17 cellular contexts compared by ENCODE assay signal in the genomic region with DNA sequence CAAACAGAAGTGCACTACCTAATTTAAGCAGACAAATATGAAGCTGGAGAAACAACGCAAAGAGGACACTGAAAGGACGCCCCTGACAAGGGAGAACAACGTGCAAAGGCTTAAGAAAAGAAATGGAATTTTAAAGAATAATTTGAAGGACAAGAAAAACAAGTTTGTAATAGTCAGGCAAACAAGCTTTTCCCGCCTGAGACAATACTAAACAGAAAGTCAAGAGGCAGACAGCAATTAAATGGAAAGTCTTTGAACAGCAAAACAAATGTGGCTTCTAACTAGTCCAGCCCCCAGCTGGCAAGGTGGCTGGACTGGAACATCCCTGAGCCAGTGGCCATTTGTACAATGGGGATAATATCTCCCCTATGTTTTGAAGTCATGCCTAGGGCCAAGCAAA.
"Had no signal": no experiment of that assay in that cellular context is flagged by ENCODE, and none has a peak within 500 bp of the region (broad histone marks: within the 10 kb centered on the region; RNA-seq: fewer than 3 reads in every experiment).

No MANE protein-coding gene starts in this region.

- H3K27ac ChIP-seq: adrenal gland, lower lobe of right lung, neutrophil, right lobe of liver, uterus had no signal

- ATAC-seq: effector memory CD8-positive, alpha-beta T cell; lower lobe of right lung; naive thymus-derived CD4-positive, alpha-beta T cell; right lobe of liver; stimulated activated naive CD8-positive, alpha-beta T cell treated with anti-CD3 and anti-CD28 coated beads, Interleukin-15, Interleukin-2, amounts not matched to agents 100 U/mL and 50 U/mL, for 24 hours had no signal

- H3K27me3 Mint-ChIP-seq: activated B cell treated with CpG ODN at 0.5 μM for 24 hours; activated CD4-positive, alpha-beta T cell treated with anti-CD3 and anti-CD28 coated beads, Interleukin-2, amount 10 ng/mL, durations not matched to agents 7 days and 5 days; central memory CD8-positive, alpha-beta T cell; effector memory CD8-positive, alpha-beta T cell; naive thymus-derived CD4-positive, alpha-beta T cell; progenitor cell of endocrine pancreas had no signal

- H3K4me3 Mint-ChIP-seq: activated B cell treated with CpG ODN at 0.5 μM for 24 hours; activated CD4-positive, alpha-beta T cell treated with anti-CD3 and anti-CD28 coated beads, Interleukin-2, amount 10 ng/mL, durations not matched to agents 7 days and 5 days; central memory CD8-positive, alpha-beta T cell; effector memory CD8-positive, alpha-beta T cell; naive thymus-derived CD4-positive, alpha-beta T cell had no signal

- H3K27me3 ChIP-seq: adrenal gland, neutrophil, right lobe of liver, uterus had no signal

- DNase-seq: activated B cell treated with CpG ODN at 0.5 μM for 24 hours; activated CD4-positive, alpha-beta T cell treated with anti-CD3 and anti-CD28 coated beads, Interleukin-2, amount 10 ng/mL, durations not matched to agents 7 days and 5 days; activated naive CD4-positive, alpha-beta T cell treated with anti-CD3 and anti-CD28 coated beads, Interleukin-2, amount 50 U/mL, for 16 hours; activated T-cell treated with anti-CD3 and anti-CD28 coated beads for 4 hours; adrenal gland; effector memory CD8-positive, alpha-beta T cell; hippocampal formation; kidney glomerular epithelial cell; lower lobe of right lung; naive thymus-derived CD4-positive, alpha-beta T cell; right lobe of liver; stimulated activated naive CD8-positive, alpha-beta T cell treated with anti-CD3 and anti-CD28 coated beads, Interleukin-15, Interleukin-2, amounts not matched to agents 100 U/mL and 50 U/mL, for 24 hours; T-helper 1 cell; uterus had no signal

- H3K27ac Mint-ChIP-seq: activated B cell treated with CpG ODN at 0.5 μM for 24 hours; activated CD4-positive, alpha-beta T cell treated with anti-CD3 and anti-CD28 coated beads, Interleukin-2, amount 10 ng/mL, durations not matched to agents 7 days and 5 days; effector memory CD8-positive, alpha-beta T cell; naive thymus-derived CD4-positive, alpha-beta T cell; progenitor cell of endocrine pancreas had no signal

- H3K4me1 Mint-ChIP-seq: activated CD4-positive, alpha-beta T cell treated with anti-CD3 and anti-CD28 coated beads, Interleukin-2, amount 10 ng/mL, durations not matched to agents 7 days and 5 days had no signal

- H3K9me3 Mint-ChIP-seq: activated B cell treated with CpG ODN at 0.5 μM for 24 hours; activated CD4-positive, alpha-beta T cell treated with anti-CD3 and anti-CD28 coated beads, Interleukin-2, amount 10 ng/mL, durations not matched to agents 7 days and 5 days; central memory CD8-positive, alpha-beta T cell; effector memory CD8-positive, alpha-beta T cell; naive thymus-derived CD4-positive, alpha-beta T cell had no signal
